1 cellular context compared by ENCODE assay signal in genomic region chr22:35627267-35628041, GRCh38.
TF ChIP-seq lines count a peak whose summit lies in the region.

No MANE protein-coding gene starts in this region.

TF ChIP-seq in HepG2, 621 proteins besides CTCF, POLR2A, EP300 and RAD21 (continues in another document):
- TF ChIP-seq SAP130 (CRISPR knock-in tag; IDR thresholded peaks at IDR 0.05; ENCODE audit: low read depth): peak; percentile 62
- TF ChIP-seq, protein P1, sequence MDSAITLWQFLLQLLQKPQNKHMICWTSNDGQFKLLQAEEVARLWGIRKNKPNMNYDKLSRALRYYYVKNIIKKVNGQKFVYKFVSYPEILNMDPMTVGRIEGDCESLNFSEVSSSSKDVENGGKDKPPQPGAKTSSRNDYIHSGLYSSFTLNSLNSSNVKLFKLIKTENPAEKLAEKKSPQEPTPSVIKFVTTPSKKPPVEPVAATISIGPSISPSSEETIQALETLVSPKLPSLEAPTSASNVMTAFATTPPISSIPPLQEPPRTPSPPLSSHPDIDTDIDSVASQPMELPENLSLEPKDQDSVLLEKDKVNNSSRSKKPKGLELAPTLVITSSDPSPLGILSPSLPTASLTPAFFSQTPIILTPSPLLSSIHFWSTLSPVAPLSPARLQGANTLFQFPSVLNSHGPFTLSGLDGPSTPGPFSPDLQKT (CRISPR knock-in tag; IDR thresholded peaks at IDR 0.05; ENCODE audit: borderline replicate concordance): no peak
- TF ChIP-seq ZNF503 (CRISPR knock-in tag; IDR thresholded peaks at IDR 0.05): no peak
- 0 out of 2 replicates have a peak, but pooled peaks have one; percentile 33 for TF ChIP-seq ZNF749 (CRISPR knock-in tag; IDR thresholded peaks at IDR 0.05; ENCODE audit: borderline replicate concordance)
- 0 out of 2 replicates have a peak, but pooled peaks have one; percentile 14 for TF ChIP-seq SOX5 (CRISPR knock-in tag; IDR thresholded peaks at IDR 0.05; ENCODE audit: borderline replicate concordance)
- TF ChIP-seq PATZ1 (CRISPR knock-in tag; IDR thresholded peaks at IDR 0.05): peak; percentile 98
- TF ChIP-seq ZBTB7A (CRISPR knock-in tag; IDR thresholded peaks at IDR 0.05): 0 out of 2 replicates have a peak, but pooled peaks have one; percentile 40
- TF ChIP-seq, protein P2, sequence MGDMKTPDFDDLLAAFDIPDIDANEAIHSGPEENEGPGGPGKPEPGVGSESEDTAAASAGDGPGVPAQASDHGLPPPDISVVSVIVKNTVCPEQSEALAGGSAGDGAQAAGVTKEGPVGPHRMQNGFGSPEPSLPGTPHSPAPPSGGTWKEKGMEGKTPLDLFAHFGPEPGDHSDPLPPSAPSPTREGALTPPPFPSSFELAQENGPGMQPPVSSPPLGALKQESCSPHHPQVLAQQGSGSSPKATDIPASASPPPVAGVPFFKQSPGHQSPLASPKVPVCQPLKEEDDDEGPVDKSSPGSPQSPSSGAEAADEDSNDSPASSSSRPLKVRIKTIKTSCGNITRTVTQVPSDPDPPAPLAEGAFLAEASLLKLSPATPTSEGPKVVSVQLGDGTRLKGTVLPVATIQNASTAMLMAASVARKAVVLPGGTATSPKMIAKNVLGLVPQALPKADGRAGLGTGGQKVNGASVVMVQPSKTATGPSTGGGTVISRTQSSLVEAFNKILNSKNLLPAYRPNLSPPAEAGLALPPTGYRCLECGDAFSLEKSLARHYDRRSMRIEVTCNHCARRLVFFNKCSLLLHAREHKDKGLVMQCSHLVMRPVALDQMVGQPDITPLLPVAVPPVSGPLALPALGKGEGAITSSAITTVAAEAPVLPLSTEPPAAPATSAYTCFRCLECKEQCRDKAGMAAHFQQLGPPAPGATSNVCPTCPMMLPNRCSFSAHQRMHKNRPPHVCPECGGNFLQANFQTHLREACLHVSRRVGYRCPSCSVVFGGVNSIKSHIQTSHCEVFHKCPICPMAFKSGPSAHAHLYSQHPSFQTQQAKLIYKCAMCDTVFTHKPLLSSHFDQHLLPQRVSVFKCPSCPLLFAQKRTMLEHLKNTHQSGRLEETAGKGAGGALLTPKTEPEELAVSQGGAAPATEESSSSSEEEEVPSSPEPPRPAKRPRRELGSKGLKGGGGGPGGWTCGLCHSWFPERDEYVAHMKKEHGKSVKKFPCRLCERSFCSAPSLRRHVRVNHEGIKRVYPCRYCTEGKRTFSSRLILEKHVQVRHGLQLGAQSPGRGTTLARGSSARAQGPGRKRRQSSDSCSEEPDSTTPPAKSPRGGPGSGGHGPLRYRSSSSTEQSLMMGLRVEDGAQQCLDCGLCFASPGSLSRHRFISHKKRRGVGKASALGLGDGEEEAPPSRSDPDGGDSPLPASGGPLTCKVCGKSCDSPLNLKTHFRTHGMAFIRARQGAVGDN (CRISPR knock-in tag; IDR thresholded peaks at IDR 0.05): peak; percentile 84
- no peak for TF ChIP-seq MNT (IDR thresholded peaks at IDR 0.05)
- no peak for TF ChIP-seq ZNF644 (CRISPR knock-in tag; IDR thresholded peaks at IDR 0.05; ENCODE audit: low read depth)
- TF ChIP-seq CHCHD3 (CRISPR knock-in tag; IDR thresholded peaks at IDR 0.05): peak; percentile 59; the same call in 1 of the 2 replicates
- peak; percentile 36; the same call in 1 of the 2 replicates for TF ChIP-seq ZNF292 (CRISPR knock-in tag; IDR thresholded peaks at IDR 0.05; ENCODE audit: borderline replicate concordance, low read depth)
- peak; percentile 64; the same call in 1 of the 2 replicates for TF ChIP-seq YEATS4 (CRISPR knock-in tag; IDR thresholded peaks at IDR 0.05; ENCODE audit: borderline replicate concordance)
- TF ChIP-seq SRSF1 (optimal IDR thresholded peaks at IDR 0.05; ENCODE audit: low read depth, low read length): peak; percentile 74
- peak; percentile 25; the same call in 1 of the 2 replicates for TF ChIP-seq PHF21A (CRISPR knock-in tag; IDR thresholded peaks at IDR 0.05)
- TF ChIP-seq EZH2 (conservative IDR thresholded peaks at IDR 0.05; ENCODE audit: low read depth, low read length): no peak
- TF ChIP-seq, protein P3, sequence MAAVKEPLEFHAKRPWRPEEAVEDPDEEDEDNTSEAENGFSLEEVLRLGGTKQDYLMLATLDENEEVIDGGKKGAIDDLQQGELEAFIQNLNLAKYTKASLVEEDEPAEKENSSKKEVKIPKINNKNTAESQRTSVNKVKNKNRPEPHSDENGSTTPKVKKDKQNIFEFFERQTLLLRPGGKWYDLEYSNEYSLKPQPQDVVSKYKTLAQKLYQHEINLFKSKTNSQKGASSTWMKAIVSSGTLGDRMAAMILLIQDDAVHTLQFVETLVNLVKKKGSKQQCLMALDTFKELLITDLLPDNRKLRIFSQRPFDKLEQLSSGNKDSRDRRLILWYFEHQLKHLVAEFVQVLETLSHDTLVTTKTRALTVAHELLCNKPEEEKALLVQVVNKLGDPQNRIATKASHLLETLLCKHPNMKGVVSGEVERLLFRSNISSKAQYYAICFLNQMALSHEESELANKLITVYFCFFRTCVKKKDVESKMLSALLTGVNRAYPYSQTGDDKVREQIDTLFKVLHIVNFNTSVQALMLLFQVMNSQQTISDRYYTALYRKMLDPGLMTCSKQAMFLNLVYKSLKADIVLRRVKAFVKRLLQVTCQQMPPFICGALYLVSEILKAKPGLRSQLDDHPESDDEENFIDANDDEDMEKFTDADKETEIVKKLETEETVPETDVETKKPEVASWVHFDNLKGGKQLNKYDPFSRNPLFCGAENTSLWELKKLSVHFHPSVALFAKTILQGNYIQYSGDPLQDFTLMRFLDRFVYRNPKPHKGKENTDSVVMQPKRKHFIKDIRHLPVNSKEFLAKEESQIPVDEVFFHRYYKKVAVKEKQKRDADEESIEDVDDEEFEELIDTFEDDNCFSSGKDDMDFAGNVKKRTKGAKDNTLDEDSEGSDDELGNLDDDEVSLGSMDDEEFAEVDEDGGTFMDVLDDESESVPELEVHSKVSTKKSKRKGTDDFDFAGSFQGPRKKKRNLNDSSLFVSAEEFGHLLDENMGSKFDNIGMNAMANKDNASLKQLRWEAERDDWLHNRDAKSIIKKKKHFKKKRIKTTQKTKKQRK (IDR thresholded peaks at IDR 0.05; ENCODE audit: low read length): no peak
- no peak for TF ChIP-seq ISX (CRISPR knock-in tag; conservative IDR thresholded peaks at IDR 0.05)
- TF ChIP-seq ZNF451 (CRISPR knock-in tag; IDR thresholded peaks at IDR 0.05): peak; percentile 45; the same call in 1 of the 2 replicates
- TF ChIP-seq PHF8 (CRISPR knock-in tag; IDR thresholded peaks at IDR 0.05): peak; percentile 29; the same call in 1 of the 2 replicates
- TF ChIP-seq ZNF7 (CRISPR knock-in tag; IDR thresholded peaks at IDR 0.05): no peak
- TF ChIP-seq ZNF816 (CRISPR knock-in tag; IDR thresholded peaks at IDR 0.05; ENCODE audit: borderline replicate concordance): no peak
- TF ChIP-seq NKX3-1 (CRISPR knock-in tag; IDR thresholded peaks at IDR 0.05): no peak
- peak; percentile 74; the same call in 1 of the 2 replicates for TF ChIP-seq NFKB2 (CRISPR knock-in tag; IDR thresholded peaks at IDR 0.05; ENCODE audit: borderline replicate concordance)
- no peak for TF ChIP-seq ZNF446 (CRISPR knock-in tag; IDR thresholded peaks at IDR 0.05)
- peak; percentile 11; the same call in 1 of the 2 replicates for TF ChIP-seq HDAC2 (CRISPR knock-in tag; IDR thresholded peaks at IDR 0.05)
- TF ChIP-seq KAT8 (CRISPR knock-in tag; IDR thresholded peaks at IDR 0.05): 0 out of 2 replicates have a peak, but pooled peaks have one; percentile 14
- TF ChIP-seq KMT2B (CRISPR knock-in tag; IDR thresholded peaks at IDR 0.05): peak; percentile 41; the same call in 1 of the 2 replicates
- TF ChIP-seq, protein P4, sequence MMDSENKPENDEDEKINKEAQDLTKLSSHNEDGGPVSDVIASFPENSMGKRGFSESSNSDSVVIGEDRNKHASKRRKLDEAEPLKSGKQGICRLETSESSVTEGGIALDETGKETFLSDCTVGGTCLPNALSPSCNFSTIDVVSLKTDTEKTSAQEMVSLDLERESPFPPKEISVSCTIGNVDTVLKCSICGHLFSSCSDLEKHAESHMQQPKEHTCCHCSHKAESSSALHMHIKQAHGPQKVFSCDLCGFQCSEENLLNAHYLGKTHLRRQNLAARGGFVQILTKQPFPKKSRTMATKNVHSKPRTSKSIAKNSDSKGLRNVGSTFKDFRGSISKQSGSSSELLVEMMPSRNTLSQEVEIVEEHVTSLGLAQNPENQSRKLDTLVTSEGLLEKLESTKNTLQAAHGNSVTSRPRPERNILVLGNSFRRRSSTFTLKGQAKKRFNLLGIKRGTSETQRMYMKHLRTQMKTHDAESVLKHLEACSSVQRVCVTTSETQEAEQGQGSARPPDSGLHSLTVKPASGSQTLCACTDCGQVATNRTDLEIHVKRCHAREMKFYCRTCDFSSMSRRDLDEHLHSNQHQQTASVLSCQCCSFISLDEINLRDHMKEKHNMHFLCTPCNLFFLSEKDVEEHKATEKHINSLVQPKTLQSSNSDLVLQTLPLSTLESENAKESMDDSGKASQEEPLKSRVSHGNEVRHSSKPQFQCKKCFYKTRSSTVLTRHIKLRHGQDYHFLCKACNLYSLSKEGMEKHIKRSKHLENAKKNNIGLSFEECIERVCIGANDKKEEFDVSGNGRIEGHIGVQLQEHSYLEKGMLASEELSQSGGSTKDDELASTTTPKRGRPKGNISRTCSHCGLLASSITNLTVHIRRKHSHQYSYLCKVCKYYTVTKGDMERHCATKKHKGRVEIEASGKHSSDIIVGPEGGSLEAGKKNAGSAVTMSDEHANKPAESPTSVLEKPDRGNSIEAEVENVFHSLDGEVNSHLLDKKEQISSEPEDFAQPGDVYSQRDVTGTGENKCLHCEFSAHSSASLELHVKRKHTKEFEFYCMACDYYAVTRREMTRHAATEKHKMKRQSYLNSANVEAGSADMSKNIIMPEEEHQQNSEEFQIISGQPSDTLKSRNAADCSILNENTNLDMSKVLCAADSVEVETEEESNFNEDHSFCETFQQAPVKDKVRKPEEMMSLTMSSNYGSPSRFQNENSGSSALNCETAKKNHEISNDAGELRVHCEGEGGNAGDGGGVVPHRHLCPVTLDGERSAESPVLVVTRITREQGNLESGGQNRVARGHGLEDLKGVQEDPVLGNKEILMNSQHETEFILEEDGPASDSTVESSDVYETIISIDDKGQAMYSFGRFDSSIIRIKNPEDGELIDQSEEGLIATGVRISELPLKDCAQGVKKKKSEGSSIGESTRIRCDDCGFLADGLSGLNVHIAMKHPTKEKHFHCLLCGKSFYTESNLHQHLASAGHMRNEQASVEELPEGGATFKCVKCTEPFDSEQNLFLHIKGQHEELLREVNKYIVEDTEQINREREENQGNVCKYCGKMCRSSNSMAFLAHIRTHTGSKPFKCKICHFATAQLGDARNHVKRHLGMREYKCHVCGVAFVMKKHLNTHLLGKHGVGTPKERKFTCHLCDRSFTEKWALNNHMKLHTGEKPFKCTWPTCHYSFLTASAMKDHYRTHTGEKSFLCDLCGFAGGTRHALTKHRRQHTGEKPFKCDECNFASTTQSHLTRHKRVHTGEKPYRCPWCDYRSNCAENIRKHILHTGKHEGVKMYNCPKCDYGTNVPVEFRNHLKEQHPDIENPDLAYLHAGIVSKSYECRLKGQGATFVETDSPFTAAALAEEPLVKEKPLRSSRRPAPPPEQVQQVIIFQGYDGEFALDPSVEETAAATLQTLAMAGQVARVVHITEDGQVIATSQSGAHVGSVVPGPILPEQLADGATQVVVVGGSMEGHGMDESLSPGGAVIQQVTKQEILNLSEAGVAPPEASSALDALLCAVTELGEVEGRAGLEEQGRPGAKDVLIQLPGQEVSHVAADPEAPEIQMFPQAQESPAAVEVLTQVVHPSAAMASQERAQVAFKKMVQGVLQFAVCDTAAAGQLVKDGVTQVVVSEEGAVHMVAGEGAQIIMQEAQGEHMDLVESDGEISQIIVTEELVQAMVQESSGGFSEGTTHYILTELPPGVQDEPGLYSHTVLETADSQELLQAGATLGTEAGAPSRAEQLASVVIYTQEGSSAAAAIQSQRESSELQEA (CRISPR knock-in tag; IDR thresholded peaks at IDR 0.05; ENCODE audit: not compliant biosample characterization): no peak
- TF ChIP-seq ZNF768 (CRISPR knock-in tag; IDR thresholded peaks at IDR 0.05): 0 out of 2 replicates have a peak, but pooled peaks have one; percentile 25
- no peak for TF ChIP-seq ZBTB1 (CRISPR knock-in tag; IDR thresholded peaks at IDR 0.05; ENCODE audit: borderline replicate concordance)
